9 cellular contexts compared by ENCODE assay signal in genomic region chr10:124943301-124944092, GRCh38. TPM values are rescaled to one million over a fixed set of nuclear protein-coding genes. Genes with fewer than 3 reads are reported as not detected.
A peak's percentile ranks its signal among the peaks of the same experiment; 100 is the strongest.
DNase-seq lines count a peak whose midpoint lies in the region; ATAC-seq and TF ChIP-seq lines count a peak whose summit lies in the region.
"Had no signal": no experiment of that assay in that cellular context is flagged by ENCODE, and none has a peak within 500 bp of the region (broad histone marks: within the 10 kb centered on the region; RNA-seq: fewer than 3 reads in every experiment).

No MANE protein-coding gene starts in this region.

- H3K36me3 ChIP-seq in GM23338 (ENCODE audit: insufficient read depth), result 0 out of 2 replicates have a peak, but pooled peaks cover 4% of the 10 kb centered on the region
- no peaks in the 10 kb centered on the region for H3K36me3 ChIP-seq in skeletal muscle satellite cell (ENCODE audit: insufficient read depth, low read length)
- H3K36me3 ChIP-seq in CD4-positive, alpha-beta memory T cell (ENCODE audit: insufficient read depth, low read length), result no peaks in the 10 kb centered on the region

- H3K27me3 Mint-ChIP-seq in GM23338 (ENCODE audit: insufficient read depth, low read depth, poor library complexity), result peaks cover under 1% of the 10 kb centered on the region
- H3K27me3 Mint-ChIP-seq in WTC11 (ENCODE audit: low read depth), result no peaks in the 10 kb centered on the region
- H3K27me3 Mint-ChIP-seq in CD4-positive, alpha-beta memory T cell, result no peaks in the 10 kb centered on the region
- H3K27me3 Mint-ChIP-seq: naive B cell had no signal

- H3K4me1 ChIP-seq in GM23338 (ENCODE audit: insufficient read depth) (peaks cover 55% of the 10 kb centered on the region), skeletal muscle satellite cell (ENCODE audit: control insufficient read depth, insufficient read depth, low read length) (peaks cover 41% of the 10 kb centered on the region)
- peaks cover 11% of the 10 kb centered on the region for H3K4me1 ChIP-seq in CD4-positive, alpha-beta memory T cell (ENCODE audit: insufficient read depth, low read length)

- ATAC-seq in GM23338, result no peak
- ATAC-seq in WTC11, result no peak

- intact Hi-C loops in CD4-positive, alpha-beta memory T cell (cut with micrococcal nuclease), result no loop called here

- H3K4me1 Mint-ChIP-seq in GM23338, result peaks cover 43% of the 10 kb centered on the region
- peaks cover 41% of the 10 kb centered on the region for H3K4me1 Mint-ChIP-seq in WTC11
- peaks cover 52 to 78% (median 57%) of the 10 kb centered on the region in 4 donors for H3K4me1 Mint-ChIP-seq in CD4-positive, alpha-beta memory T cell

- H3K36me3 Mint-ChIP-seq in GM23338 (ENCODE audit: low read depth) (no peaks in the 10 kb centered on the region), WTC11 (no peaks in the 10 kb centered on the region)
- H3K36me3 Mint-ChIP-seq in CD4-positive, alpha-beta memory T cell, result peaks cover 24 to 39% of the 10 kb centered on the region in 2 donors

- H3K27me3 ChIP-seq in GM23338 (ENCODE audit: insufficient read depth) (no peaks in the 10 kb centered on the region), skeletal muscle satellite cell (ENCODE audit: control insufficient read depth, insufficient read depth, low read length) (no peaks in the 10 kb centered on the region)
- H3K27me3 ChIP-seq in CD4-positive, alpha-beta memory T cell (ENCODE audit: insufficient read depth, low read length), result no peaks in the 10 kb centered on the region

- H3F3A ChIP-seq in GM23338 (replicated peaks; ENCODE audit: low read depth), result no peaks in the 10 kb centered on the region

- no peaks in the 10 kb centered on the region for H3K9me2 ChIP-seq in GM23338 (ENCODE audit: insufficient read depth)

- H3K27ac Mint-ChIP-seq in GM23338 (peak overlapping the region; percentile 79), WTC11 (peak overlapping the region; percentile 71)
- peak overlapping the region in 2 of 7 donors; percentile 20 to 61 for H3K27ac Mint-ChIP-seq in CD4-positive, alpha-beta memory T cell

- H3K9me3 ChIP-seq in skeletal muscle satellite cell (replicated peaks; ENCODE audit: low read length), result no peaks in the 10 kb centered on the region
- no peaks in the 10 kb centered on the region for H3K9me3 ChIP-seq in CD4-positive, alpha-beta memory T cell (ENCODE audit: control insufficient read depth in 1 of 2, low read length in 2 of 2)

- peaks cover 98% of the 10 kb centered on the region for H3K79me2 ChIP-seq in GM23338 (replicated peaks; ENCODE audit: insufficient read depth)

- DNase-seq in GM23338 (ENCODE audit: low spot score) (no peak), WTC11 (ENCODE audit: low spot score) (no peak), foreskin fibroblast (peak; percentile 56 to 78), globus pallidus (ENCODE audit: low spot score) (no peak), SIG-M5 (lab: John Stamatoyannopoulos, UW) (no peak)
- no peak for DNase-seq in CD4-positive, alpha-beta memory T cell
- DNase-seq: Karpas-422, naive B cell had no signal

- peaks cover 10% of the 10 kb centered on the region; the same call in 1 of the 2 replicates for H4K20me1 ChIP-seq in GM23338 (replicated peaks; ENCODE audit: insufficient read depth)

- H3K4me3 ChIP-seq in GM23338 (no peak overlapping the region), foreskin fibroblast (ENCODE audit: low read depth in 1 of 2, low read length in 2 of 2) (no peak overlapping the region), skeletal muscle satellite cell (ENCODE audit: low read length) (peak overlapping the region; percentile 9)
- no peak overlapping the region for H3K4me3 ChIP-seq in CD4-positive, alpha-beta memory T cell (ENCODE audit: low read length in 2 of 2)

- H3K4me2 ChIP-seq in GM23338 (peak overlapping the region; percentile 29), skeletal muscle satellite cell (ENCODE audit: low read length) (peak overlapping the region; percentile 64)

- no peaks in the 10 kb centered on the region for H3K9me3 Mint-ChIP-seq in GM23338
- no peaks in the 10 kb centered on the region for H3K9me3 Mint-ChIP-seq in WTC11
- no peaks in the 10 kb centered on the region for H3K9me3 Mint-ChIP-seq in CD4-positive, alpha-beta memory T cell
- H3K9me3 Mint-ChIP-seq: naive B cell had no signal

- CTCF ChIA-PET in WTC11 (lab: Charles Lee), result interaction anchor here (1.0 kb wide), 1 partner anchor 202 kb away, joined by 3 read pairs; no protein-coding TSS in a partner anchor
- CTCF ChIA-PET in CD4-positive, alpha-beta memory T cell (lab: Charles Lee; ENCODE audit: partially characterized antibody), result no interaction called here

- peak overlapping the region; percentile 78 for H3K9ac ChIP-seq in skeletal muscle satellite cell (ENCODE audit: low read depth, low read length)

- TF ChIP-seq CTCF in GM23338 (conservative IDR thresholded peaks at IDR 0.05; ENCODE audit: low read depth in 2 of 2) (no peak), WTC11 (IDR thresholded peaks at IDR 0.05) (no peak), foreskin fibroblast (IDR thresholded peaks at IDR 0.05; ENCODE audit: low read depth, low read length) (no peak)

- POLR2A ChIA-PET in WTC11 (lab: Charles Lee), result no interaction called here
- POLR2A ChIA-PET in CD4-positive, alpha-beta memory T cell (lab: Charles Lee; ENCODE audit: partially characterized antibody), result interaction anchor here (1.2 kb wide), 1 partner anchor 27 kb away, joined by 4 read pairs; no protein-coding TSS in a partner anchor

- H3K4me3 Mint-ChIP-seq in GM23338, result peak overlapping the region; percentile 18; the same call in 1 of the 3 replicates
- H3K4me3 Mint-ChIP-seq in WTC11, result no peak overlapping the region
- H3K4me3 Mint-ChIP-seq in CD4-positive, alpha-beta memory T cell, result peak overlapping the region in 3 of 8 donors; percentile 7 to 55 (median 7)

- H3K27ac ChIP-seq in GM23338 (ENCODE audit: low read depth), result peak overlapping the region; percentile 17
- H3K27ac ChIP-seq in CD4-positive, alpha-beta memory T cell (ENCODE audit: low read depth, low read length), result no peak overlapping the region

- H2AFZ ChIP-seq in GM23338, result no peak overlapping the region

TF ChIP-seq in GM23338, 12 proteins besides CTCF, POLR2A, EP300 and RAD21:
- TF ChIP-seq ZNF331 (CRISPR knock-in tag; IDR thresholded peaks at IDR 0.05; ENCODE audit: low read depth), result no peak
- no peak for TF ChIP-seq NANOG (IDR thresholded peaks at IDR 0.05; ENCODE audit: borderline replicate concordance)

TF ChIP-seq in WTC11, 78 proteins besides CTCF, POLR2A, EP300 and RAD21 (continues in another document):
- TF ChIP-seq CREB1 (CRISPR knock-in tag; IDR thresholded peaks at IDR 0.05) (no peak), ESRRA (CRISPR knock-in tag; IDR thresholded peaks at IDR 0.05; ENCODE audit: borderline replicate concordance) (no peak), E2F5 (CRISPR knock-in tag; IDR thresholded peaks at IDR 0.05) (no peak), E2F4 (CRISPR knock-in tag; IDR thresholded peaks at IDR 0.05; ENCODE audit: borderline replicate concordance, low read depth) (no peak), PRDM15 (CRISPR knock-in tag; IDR thresholded peaks at IDR 0.05) (no peak), SP1 (CRISPR knock-in tag; conservative IDR thresholded peaks at IDR 0.05) (no peak), RELA (CRISPR knock-in tag; IDR thresholded peaks at IDR 0.05; ENCODE audit: borderline replicate concordance) (no peak), SMAD4 (CRISPR knock-in tag; IDR thresholded peaks at IDR 0.05) (no peak)

RNA-seq across cellular contexts. Expression of gene ZRANB1, which starts 1.6 kb away (rescaled TPM):
- 26.7 and 27.8 TPM in 2 replicates for total RNA-seq in GM23338 (2014; rRNA removed; shearing (Covaris generic))
- polyA plus RNA-seq in GM23338 (2016; fragmentation: Nextera tagmentation; extraction: Ambion mirVana), result 2.6 and 4.2 TPM in 2 replicates
- total RNA-seq in WTC11 (2021), result 13.9 to 15.9 TPM (median 15.3 TPM) in 3 replicates
- 12.5 and 13.7 TPM in 2 replicates for total RNA-seq in skeletal muscle satellite cell (2012; rRNA removed)
- total RNA-seq in CD4-positive, alpha-beta memory T cell, result 10 to 100 TPM; 23.6 to 23.8 TPM
- polyA plus RNA-seq in CD4-positive, alpha-beta memory T cell, result 1 to 10 TPM; 6.2 to 9.2 TPM

Comparison
In these comparisons a context has a peak if more than half of its experiments do, and no peak if none do; other contexts are left out.
1. DNase-seq: peak in foreskin fibroblast (2 of 2); none in GM23338 (single experiment), WTC11 (single experiment), globus pallidus (single experiment), CD4-positive, alpha-beta memory T cell (0 of 5) and SIG-M5 (single experiment).